In genomic region chr11:17528906-17529813, GRCh38 we compare ENCODE assay signal across 21 cellular contexts. TPM values are rescaled to one million over a fixed set of nuclear protein-coding genes. Genes with fewer than 3 reads are reported as not detected.
DNase-seq lines count a peak whose midpoint lies in the region; ATAC-seq and TF ChIP-seq lines count a peak whose summit lies in the region.
"Had no signal": no experiment of that assay in that cellular context is flagged by ENCODE, and none has a peak within 500 bp of the region (broad histone marks: within the 10 kb centered on the region; RNA-seq: fewer than 3 reads in every experiment).

No MANE protein-coding gene starts in this region.

- no peaks in the 10 kb centered on the region for H3K36me3 ChIP-seq in endodermal cell (ENCODE audit: control insufficient read depth, insufficient read depth, low read length)
- H3K36me3 ChIP-seq: colonic mucosa had no signal

- no peaks in the 10 kb centered on the region for H3K27me3 ChIP-seq in endodermal cell (ENCODE audit: control insufficient read depth, insufficient read depth, low read length, poor library complexity, severe bottlenecking)
- H3K27me3 ChIP-seq: colonic mucosa had no signal

- no peaks in the 10 kb centered on the region for H3K9me3 Mint-ChIP-seq in endodermal cell
- H3K9me3 Mint-ChIP-seq: activated CD4-positive, alpha-beta T cell treated with anti-CD3 and anti-CD28 coated beads, Interleukin-2, amount 10 ng/mL, durations not matched to agents 24 days and 14 days; CD8-positive, alpha-beta memory T cell; H9 had no signal

- no peak overlapping the region for H3K9ac ChIP-seq in endodermal cell (ENCODE audit: extremely low read depth, low read length, poor library complexity, severe bottlenecking)

- ATAC-seq in GM19324 (IDR thresholded peaks at IDR 0.05; ENCODE audit: low FRiP score, unreplicated experiment) (no peak), GM21619 (IDR thresholded peaks at IDR 0.05; ENCODE audit: unreplicated experiment) (no peak)

- H3K27me3 Mint-ChIP-seq in endodermal cell (ENCODE audit: insufficient read depth), result peaks cover 3% of the 10 kb centered on the region

- H3K4me3 ChIP-seq in AG10803 (ENCODE audit: low read length) (no peak overlapping the region), endodermal cell (ENCODE audit: low read length) (no peak overlapping the region)
- H3K4me3 ChIP-seq: colonic mucosa, SK-N-MC, skin epidermis had no signal

- TF ChIP-seq CTCF in AG10803 (conservative IDR thresholded peaks at IDR 0.05; ENCODE audit: low read length) (no peak), endodermal cell (conservative IDR thresholded peaks at IDR 0.05) (peak; percentile 12)

- peak overlapping the region; percentile 88 for H3K27ac ChIP-seq in endodermal cell (ENCODE audit: low read depth, low read length)
- H3K27ac ChIP-seq: colonic mucosa, foreskin keratinocyte, SK-N-MC had no signal

- WGBS in endodermal cell (ENCODE audit: insufficient coverage in 1 of 2, insufficient read length in 1 of 2), 2 experiments, result 79 to 87% methylated on average over 13 to 14 of the region's 14 CpGs

- H3K4me1 ChIP-seq in endodermal cell (ENCODE audit: control insufficient read depth, insufficient read depth, low read length), result peaks cover 14% of the 10 kb centered on the region
- H3K4me1 ChIP-seq: colonic mucosa, foreskin keratinocyte had no signal

- H3K4me1 Mint-ChIP-seq in endodermal cell, result peaks cover 20% of the 10 kb centered on the region
- H3K4me1 Mint-ChIP-seq: activated CD4-positive, alpha-beta T cell treated with anti-CD3 and anti-CD28 coated beads, Interleukin-2, amount 10 ng/mL, durations not matched to agents 24 days and 14 days; CD8-positive, alpha-beta memory T cell; IgD-negative memory B cell had no signal

- no peaks in the 10 kb centered on the region for H3K36me3 Mint-ChIP-seq in endodermal cell (ENCODE audit: low read depth)
- H3K36me3 Mint-ChIP-seq: CD8-positive, alpha-beta memory T cell; IgD-negative memory B cell had no signal

- peak; percentile 10 for DNase-seq in AG10803 (ENCODE audit: low read depth)
- peak; percentile 41 for DNase-seq in DMS79 (lab: John Stamatoyannopoulos, UW)
- DNase-seq in NCI-H2107 treated with DMSO at 0.1 percent for 48 hours (lab: John Stamatoyannopoulos, UW; ENCODE audit: unreplicated experiment), result peak; percentile 61
- no peak for DNase-seq in endodermal cell
- no peak for DNase-seq in NAMALWA (ENCODE audit: low spot score)
- DNase-seq in NCI-H1694 treated with DMSO at 0.1 percent for 48 hours (lab: John Stamatoyannopoulos, UW), result no peak
- DNase-seq: activated CD4-positive, alpha-beta T cell treated with anti-CD3 and anti-CD28 coated beads, Interleukin-2, amount 10 ng/mL, durations not matched to agents 24 days and 14 days; activated CD8-positive, alpha-beta memory T cell treated with anti-CD3 and anti-CD28 coated beads, Interleukin-2, amount 50 U/mL, for 4 hours; CD8-positive, alpha-beta memory T cell; colonic mucosa; foreskin keratinocyte; stimulated activated CD4-positive, alpha-beta T cell treated with anti-CD3 and anti-CD28 coated beads, Interleukin-4, amount 100 ng/mL, for 1 hour; T-helper 9 cell had no signal

- H3K4me3 Mint-ChIP-seq in endodermal cell, result no peak overlapping the region
- H3K4me3 Mint-ChIP-seq: activated CD4-positive, alpha-beta T cell treated with anti-CD3 and anti-CD28 coated beads, Interleukin-2, amount 10 ng/mL, durations not matched to agents 24 days and 14 days; CD8-positive, alpha-beta memory T cell; H9 had no signal

- no peaks in the 10 kb centered on the region for H3K9me3 ChIP-seq in endodermal cell (ENCODE audit: control insufficient read depth, low read length)
- H3K9me3 ChIP-seq: colonic mucosa had no signal

- H3K27ac Mint-ChIP-seq in endodermal cell, result no peak overlapping the region
- H3K27ac Mint-ChIP-seq: activated CD4-positive, alpha-beta T cell treated with anti-CD3 and anti-CD28 coated beads, Interleukin-2, amount 10 ng/mL, durations not matched to agents 24 days and 14 days; H9 had no signal

RNA-seq across cellular contexts. Expression of gene USH1C, which starts 15.1 kb away (rescaled TPM):
- 1 to 10 TPM; 1.5 to 2.8 TPM for total RNA-seq in endodermal cell
- polyA plus RNA-seq in endodermal cell (2013, experiment 1 of 2), result 1.00 TPM
- 0.99 TPM for polyA plus RNA-seq in endodermal cell (2013, experiment 2 of 2)
- total RNA-seq: activated CD4-positive, alpha-beta T cell treated with anti-CD3 and anti-CD28 coated beads, Interleukin-2, amount 10 ng/mL, durations not matched to agents 24 days and 14 days; CD8-positive, alpha-beta memory T cell; foreskin keratinocyte had no signal
- polyA plus RNA-seq: AG04450; CD8-positive, alpha-beta memory T cell; foreskin keratinocyte; IgD-negative memory B cell had no signal

RNA-seq across cellular contexts. Expression of gene OTOG, which starts 17.9 kb away (rescaled TPM):
- total RNA-seq in endodermal cell, result under 1 TPM; 0.33 to 0.55 TPM
- 0.39 TPM for polyA plus RNA-seq in endodermal cell (2013, experiment 1 of 2)
- polyA plus RNA-seq in endodermal cell (2013, experiment 2 of 2), result 0.50 TPM
- total RNA-seq: activated CD4-positive, alpha-beta T cell treated with anti-CD3 and anti-CD28 coated beads, Interleukin-2, amount 10 ng/mL, durations not matched to agents 24 days and 14 days; CD8-positive, alpha-beta memory T cell; colonic mucosa; foreskin keratinocyte; omental fat pad had no signal
- polyA plus RNA-seq: AG04450; CD8-positive, alpha-beta memory T cell; foreskin keratinocyte; IgD-negative memory B cell had no signal

RNA-seq across cellular contexts. Expression of gene ABCC8, which starts 52.5 kb away (rescaled TPM):
- under 1 TPM in 1 of 2 donors, not detected in 1; 0.55 TPM for total RNA-seq in endodermal cell
- polyA plus RNA-seq in endodermal cell (2013, experiment 1 of 2), result 4.5 TPM
- 3.9 TPM for polyA plus RNA-seq in endodermal cell (2013, experiment 2 of 2)
- total RNA-seq: activated CD4-positive, alpha-beta T cell treated with anti-CD3 and anti-CD28 coated beads, Interleukin-2, amount 10 ng/mL, durations not matched to agents 24 days and 14 days; CD8-positive, alpha-beta memory T cell; foreskin keratinocyte had no signal
- polyA plus RNA-seq: AG04450; CD8-positive, alpha-beta memory T cell; foreskin keratinocyte; IgD-negative memory B cell had no signal

Comparison
In these comparisons a context has a peak if more than half of its experiments do, and no peak if none do; other contexts are left out.
1. DNase-seq: peak in AG10803 (single experiment), DMS79 (single experiment) and NCI-H2107 treated with DMSO at 0.1 percent for 48 hours (single experiment); none in endodermal cell (single experiment), NAMALWA (single experiment) and NCI-H1694 treated with DMSO at 0.1 percent for 48 hours (single experiment).